ENCODE assay signal across 8 cellular contexts in genomic region chr2:46187112-46187618, GRCh38.
A peak's percentile ranks its signal among the peaks of the same experiment; 100 is the strongest.
DNase-seq lines count a peak whose midpoint lies in the region; ATAC-seq, FAIRE-seq and TF ChIP-seq lines count a peak whose summit lies in the region.

No MANE protein-coding gene starts in this region.

- CTCF ChIA-PET in GM12878 (lab: Yijun Ruan, JAX), result interaction anchor here (0.5 to 2.2 kb wide), 8 partner anchors 10 to 124 kb away, joined by 3 to 11 read pairs (median 4); no protein-coding TSS in a partner anchor

- peak; percentile 95 for ATAC-seq in GM21447 (IDR thresholded peaks at IDR 0.05; ENCODE audit: unreplicated experiment)
- peak; percentile 99 for ATAC-seq in GM12878
- ATAC-seq in aorta (ENCODE audit: low FRiP score), result peak; percentile 59

- peak; percentile 90 for FAIRE-seq in GM12878 (lab: Jason Lieb, UNC)

- peak in 1 of 2 experiments; percentile 20; a peak in 1 of 4 replicates for TF ChIP-seq EP300 in GM12878 (IDR thresholded peaks at IDR 0.05; ENCODE audit: borderline replicate concordance in 1 of 2, control insufficient read depth in 1 of 2, low read depth in 2 of 2, low read length in 2 of 2)

- H3K9me3 ChIP-seq in Loucy (ENCODE audit: insufficient read depth, low read depth, low read length) (no peaks in the 10 kb centered on the region), GM12878 (replicated peaks; ENCODE audit: control insufficient read depth, insufficient read depth, low read length) (no peaks in the 10 kb centered on the region), mucosa of stomach (ENCODE audit: control insufficient read depth, low read length) (no peaks in the 10 kb centered on the region), aorta (ENCODE audit: control insufficient read depth, low read length) (no peaks in the 10 kb centered on the region)

- H3K4me3 ChIP-seq in Loucy (ENCODE audit: low read length, poor library complexity, severe bottlenecking) (peak overlapping the region; percentile 43), GM12878 (peak overlapping the region; percentile 41), mucosa of stomach (ENCODE audit: low read length) (no peak overlapping the region), aorta (ENCODE audit: low read length in 2 of 2) (no peak overlapping the region)

- RAD21 ChIA-PET in GM12878 (lab: Charles Lee; ENCODE audit: unreplicated experiment), result interaction anchor here (0.9 to 3.6 kb wide), 8 partner anchors 8 to 212 kb away, joined by 3 to 35 read pairs (median 5); no protein-coding TSS in a partner anchor

- TF ChIP-seq CTCF in Loucy (conservative IDR thresholded peaks at IDR 0.05; ENCODE audit: low read length) (no peak), GM12878 (IDR thresholded peaks at IDR 0.05 in 2 of 3, conservative IDR thresholded peaks at IDR 0.05 in 1 of 3; ENCODE audit: control insufficient read depth in 2 of 3, extremely low read depth in 1 of 3, insufficient read depth in 1 of 3, low read depth in 3 of 3, low read length in 3 of 3) (no peak)

- H3K4me1 ChIP-seq in Loucy (ENCODE audit: insufficient read depth, low read length, poor library complexity, severe bottlenecking), result peaks cover 14% of the 10 kb centered on the region
- H3K4me1 ChIP-seq in GM12878 (ENCODE audit: control insufficient read depth, insufficient read depth, low read length), result peaks cover 5% of the 10 kb centered on the region
- peaks cover 10% of the 10 kb centered on the region for H3K4me1 ChIP-seq in mucosa of stomach (ENCODE audit: control insufficient read depth, insufficient read depth, low read length)
- H3K4me1 ChIP-seq in aorta (ENCODE audit: control insufficient read depth in 1 of 2, insufficient read depth in 2 of 2, low read length in 2 of 2), result no peaks in the 10 kb centered on the region

- H2AFZ ChIP-seq in Loucy (ENCODE audit: low read length) (0 out of 2 replicates have a peak overlapping the region, but pooled peaks have one; percentile 37), GM12878 (ENCODE audit: control insufficient read depth, low read depth, low read length) (peak overlapping the region; percentile 79)

- TSS peak; percentile 55 for BruUV-seq in GM12878 (replicated peaks; lab: Mats Ljungman, UMichigan)

- H3F3A ChIP-seq in Loucy (ENCODE audit: low read depth), result no peaks in the 10 kb centered on the region; the same call in 1 of the 2 replicates

- peak overlapping the region; percentile 59 for H3K4me2 ChIP-seq in Loucy (ENCODE audit: low read depth, low read length, poor library complexity, severe bottlenecking)
- peak overlapping the region; percentile 69 for H3K4me2 ChIP-seq in GM12878 (ENCODE audit: control insufficient read depth, insufficient read depth)

- SMC1A ChIA-PET in GM12878 (lab: Charles Lee; ENCODE audit: uncharacterized antibody, unreplicated experiment), result interaction anchor here (0.7 to 3.6 kb wide), 14 partner anchors 8 to 179 kb away, joined by 3 to 37 read pairs (median 4); no protein-coding TSS in a partner anchor

- intact Hi-C loops in GM12878 (cut with micrococcal nuclease; ENCODE audit: unreplicated experiment), result loop anchor here (5.0 kb wide), 2 partner anchors 40 to 110 kb away; partner anchors contain the start of gene EPAS1
- intact Hi-C loops in aorta (cut with DNase I), result loop anchor here in 1 of 2 donors (2.0 to 10.0 kb wide), 2 partner anchors 38 to 52 kb away; no protein-coding TSS in a partner anchor

- DNase-seq in EH (ENCODE audit: low read depth), result peak; percentile 92
- peak; percentile 70 for DNase-seq in GM12878 (ENCODE audit: low read depth, low spot score)
- DNase-seq in aorta, result peak in 1 of 2 donors; percentile 63
- no peak for DNase-seq in SK-N-DZ (ENCODE audit: low spot score)
- DNase-seq in NCI-H2081 treated with DMSO at 0.1 percent for 48 hours (lab: John Stamatoyannopoulos, UW), result no peak

- no peaks in the 10 kb centered on the region for H3K9me2 ChIP-seq in Loucy (replicated peaks; ENCODE audit: low read depth, low read length)

- POLR2A ChIA-PET in GM12878 (lab: Charles Lee), result interaction anchor here (0.8 kb wide), 2 partner anchors 10 to 107 kb away, joined by 3 read pairs; no protein-coding TSS in a partner anchor

- H3K27me3 ChIP-seq in Loucy (ENCODE audit: insufficient read depth, low read length, poor library complexity, severe bottlenecking) (no peaks in the 10 kb centered on the region), GM12878 (replicated peaks in 1 of 2; ENCODE audit: control insufficient read depth in 2 of 2, insufficient read depth in 2 of 2, low read length in 1 of 2) (no peaks in the 10 kb centered on the region), mucosa of stomach (ENCODE audit: control insufficient read depth, insufficient read depth, low read length) (no peaks in the 10 kb centered on the region), aorta (ENCODE audit: control insufficient read depth in 1 of 2, insufficient read depth in 2 of 2, low read length in 1 of 2) (no peaks in the 10 kb centered on the region)

- WGBS in GM12878 (ENCODE audit: insufficient coverage, insufficient replicate concordance, low lambda C conversion rate, missing lambda C conversion rate), result 32% methylated on average over 6 of the region's 6 CpGs
- WGBS in aorta, 2 donors, result 3 to 5% methylated on average over 6 of the region's 6 CpGs

- no peak for TF ChIP-seq RAD21 in GM12878 (IDR thresholded peaks at IDR 0.05; ENCODE audit: insufficient read depth, low read depth, low read length)

- H4K20me1 ChIP-seq in Loucy (ENCODE audit: insufficient read depth, low read length, poor library complexity, severe bottlenecking), result no peaks in the 10 kb centered on the region
- H4K20me1 ChIP-seq in GM12878 (ENCODE audit: control insufficient read depth, insufficient read depth), result no peaks in the 10 kb centered on the region

- H3K36me3 ChIP-seq in Loucy (ENCODE audit: insufficient read depth, low read length) (peaks cover 15% of the 10 kb centered on the region; the same call in 1 of the 2 replicates), GM12878 (ENCODE audit: control insufficient read depth in 2 of 2, insufficient read depth in 2 of 2, low read length in 1 of 2) (no peaks in the 10 kb centered on the region; a peak in 1 of 4 replicates), mucosa of stomach (ENCODE audit: control insufficient read depth, insufficient read depth, low read length) (no peaks in the 10 kb centered on the region), aorta (ENCODE audit: control insufficient read depth in 1 of 2, insufficient read depth in 2 of 2, low read length in 1 of 2) (no peaks in the 10 kb centered on the region)

- H3K27ac ChIP-seq in GM12878 (ENCODE audit: control insufficient read depth, insufficient read depth), result peak overlapping the region; percentile 66
- H3K27ac ChIP-seq in aorta (ENCODE audit: low read depth in 1 of 2, low read length in 2 of 2), result peak overlapping the region in 1 of 2 donors; percentile 86

- no peaks in the 10 kb centered on the region for H3K79me2 ChIP-seq in Loucy (ENCODE audit: insufficient read depth, low read length)
- no peaks in the 10 kb centered on the region for H3K79me2 ChIP-seq in GM12878 (ENCODE audit: control insufficient read depth, insufficient read depth, low read length)

- in situ Hi-C loops in GM12878 (cut with MboI), result no loop called here

- no peak for TF ChIP-seq POLR2A in GM12878 (IDR thresholded peaks at IDR 0.05; ENCODE audit: low read depth, low read length)

- H3K9ac ChIP-seq in Loucy (ENCODE audit: low read depth, low read length, poor library complexity, severe bottlenecking), result peak overlapping the region; percentile 49
- H3K9ac ChIP-seq in GM12878 (ENCODE audit: control insufficient read depth, insufficient read depth, low read length), result peak overlapping the region; percentile 58; the same call in 1 of the 2 replicates
- peak overlapping the region; percentile 13 for H3K9ac ChIP-seq in mucosa of stomach (ENCODE audit: low read length)

TF ChIP-seq in GM12878, 131 proteins besides CTCF, POLR2A, EP300 and RAD21 (continues in another document):
- TF ChIP-seq CREB1 (IDR thresholded peaks at IDR 0.05; ENCODE audit: low read depth), result 0 out of 2 replicates have a peak, but pooled peaks have one; percentile 15
- TF ChIP-seq SMARCA5 (IDR thresholded peaks at IDR 0.05), result no peak
- no peak for TF ChIP-seq GATAD2B (conservative IDR thresholded peaks at IDR 0.05; ENCODE audit: low read depth)
- TF ChIP-seq MYB (IDR thresholded peaks at IDR 0.05; ENCODE audit: borderline replicate concordance, low read depth, low read length), result no peak
- TF ChIP-seq PML (IDR thresholded peaks at IDR 0.05; ENCODE audit: low read length), result no peak
- no peak for TF ChIP-seq CREM (IDR thresholded peaks at IDR 0.05; ENCODE audit: low read depth)
- no peak for TF ChIP-seq SIN3A (IDR thresholded peaks at IDR 0.05; ENCODE audit: low read depth, low read length)
- no peak for TF ChIP-seq RBBP5 (conservative IDR thresholded peaks at IDR 0.05)
- no peak for TF ChIP-seq CHD1 (IDR thresholded peaks at IDR 0.05; ENCODE audit: low read depth, low read length)
- peak; percentile 47 for TF ChIP-seq IKZF1 (conservative IDR thresholded peaks at IDR 0.05)
- TF ChIP-seq BCL11A (IDR thresholded peaks at IDR 0.05; ENCODE audit: low read depth, low read length), result no peak
- TF ChIP-seq ZNF207 (IDR thresholded peaks at IDR 0.05; ENCODE audit: borderline replicate concordance), result 0 out of 2 replicates have a peak, but pooled peaks have one; percentile 63
- peak; percentile 39 to 42; a peak in 2 of 4 replicates for TF ChIP-seq IKZF2 (IDR thresholded peaks at IDR 0.05)
- no peak for TF ChIP-seq ZBTB4 (CRISPR knock-in tag; IDR thresholded peaks at IDR 0.05)

Comparison
In these comparisons a context has a peak if more than half of its experiments do, and no peak if none do; other contexts are left out.
1. DNase-seq: peak in EH (single experiment) and GM12878 (single experiment); none in SK-N-DZ (single experiment) and NCI-H2081 treated with DMSO at 0.1 percent for 48 hours (single experiment).
2. H3K4me3 ChIP-seq: peak in Loucy (single experiment) and GM12878 (single experiment); none in mucosa of stomach (single experiment) and aorta (0 of 2).
3. Peak in every context shown above with its lines, with median percentiles within 50 percentile points of each other: ATAC-seq and H3K9ac ChIP-seq.